ENCODE assay signal across 8 cellular contexts in genomic region chr3:39106281-39107055, GRCh38. TPM values are rescaled to one million over a fixed set of nuclear protein-coding genes. Genes with fewer than 3 reads are reported as not detected.
DNase-seq lines count a peak whose midpoint lies in the region; ATAC-seq and TF ChIP-seq lines count a peak whose summit lies in the region.

No MANE protein-coding gene starts in this region.

- DNase-seq in GM06990 (ENCODE audit: extremely low read depth, insufficient read length) (no peak), cardiac fibroblast (ENCODE audit: low read depth in 2 of 2) (peak; percentile 39 to 45), lower lobe of right lung (no peak), NCI-H2029 treated with DMSO at 0.1 percent for 48 hours (lab: John Stamatoyannopoulos, UW) (no peak), C1 segment of cervical spinal cord (lab: John Stamatoyannopoulos, UW) (no peak)

- H3K27ac ChIP-seq in KOPT-K1 (ENCODE audit: low read depth, low read length, poor library complexity, severe bottlenecking) (peak overlapping the region; percentile 9), lower lobe of right lung (peak overlapping the region; percentile 100), urinary bladder (ENCODE audit: low read depth) (peak overlapping the region; percentile 93)

- H3K9me3 ChIP-seq in KOPT-K1 (ENCODE audit: insufficient read depth, low read length, poor library complexity, severe bottlenecking) = no peaks in the 10 kb centered on the region
- no peaks in the 10 kb centered on the region for H3K9me3 ChIP-seq in lower lobe of right lung

- no peaks in the 10 kb centered on the region for H3K27me3 ChIP-seq in GM06990 (replicated peaks; ENCODE audit: control insufficient read depth, insufficient read depth, low read length)
- no peaks in the 10 kb centered on the region for H3K27me3 ChIP-seq in lower lobe of right lung (ENCODE audit: low read depth)

- H3K4me3 ChIP-seq in GM06990 (replicated peaks; ENCODE audit: low read depth, low read length) (peak overlapping the region; percentile 86), cardiac fibroblast (replicated peaks in 1 of 2; ENCODE audit: low read depth in 2 of 2, low read length in 2 of 2) (peak overlapping the region; percentile 93 to 98), lower lobe of right lung (peak overlapping the region; percentile 93), urinary bladder (ENCODE audit: low read depth, low read length) (peak overlapping the region; percentile 89)

- no peak for ATAC-seq in lower lobe of right lung
- ATAC-seq in GM21367 (IDR thresholded peaks at IDR 0.05; ENCODE audit: unreplicated experiment) = no peak

- TF ChIP-seq CTCF in GM06990 (IDR thresholded peaks at IDR 0.05; ENCODE audit: insufficient read depth, low read length, poor library complexity, severe bottlenecking) (no peak), cardiac fibroblast (IDR thresholded peaks at IDR 0.05; ENCODE audit: low read depth, low read length) (no peak), lower lobe of right lung (IDR thresholded peaks at IDR 0.05) (no peak)

- H3K4me1 ChIP-seq in lower lobe of right lung (peaks cover 54% of the 10 kb centered on the region), urinary bladder (ENCODE audit: insufficient read depth) (peaks cover 2% of the 10 kb centered on the region)

- no peaks in the 10 kb centered on the region; the same call in 1 of the 2 replicates for H3K36me3 ChIP-seq in GM06990 (ENCODE audit: control insufficient read depth, insufficient read depth, low read length)
- no peaks in the 10 kb centered on the region for H3K36me3 ChIP-seq in KOPT-K1 (ENCODE audit: insufficient read depth, low read length)
- H3K36me3 ChIP-seq in lower lobe of right lung = no peaks in the 10 kb centered on the region
- H3K36me3 ChIP-seq in urinary bladder (ENCODE audit: insufficient read depth) = no peaks in the 10 kb centered on the region

- intact Hi-C loops in lower lobe of right lung (cut with DNase I) = no loop called here

- 3% methylated on average over 37 of the region's 37 CpGs for WGBS in urinary bladder

RNA-seq across cellular contexts. Expression of gene GORASP1, which starts 1.0 kb away (rescaled TPM):
- total RNA-seq in lower lobe of right lung (81.6 TPM), urinary bladder (28.2 TPM)
- 61.6 TPM for polyA plus RNA-seq in urinary bladder

RNA-seq across cellular contexts. Expression of gene TTC21A, which starts 1.0 kb away (rescaled TPM):
- total RNA-seq in lower lobe of right lung = 18.8 TPM
- 4.3 TPM for total RNA-seq in urinary bladder
- polyA plus RNA-seq in urinary bladder = 3.3 TPM

RNA-seq across cellular contexts. Expression of gene CSRNP1, which starts 46.9 kb away (rescaled TPM):
- total RNA-seq in lower lobe of right lung (55.1 TPM), urinary bladder (13.7 TPM)
- polyA plus RNA-seq in urinary bladder = 90.2 TPM

RNA-seq across cellular contexts. Expression of gene WDR48, which starts 54.7 kb away (rescaled TPM):
- 44.2 TPM for total RNA-seq in lower lobe of right lung
- 66.9 TPM for total RNA-seq in urinary bladder
- polyA plus RNA-seq in urinary bladder = 25.7 TPM

RNA-seq across cellular contexts. Expression of gene SCN11A, which starts 54.7 kb away (rescaled TPM):
- total RNA-seq in lower lobe of right lung = 0.27 TPM
- 11.8 TPM for total RNA-seq in urinary bladder
- polyA plus RNA-seq in urinary bladder = 0.32 TPM

Comparison
In these comparisons a context has a peak if more than half of its experiments do, and no peak if none do; other contexts are left out.
1. DNase-seq: peak in cardiac fibroblast (2 of 2); none in GM06990 (single experiment), lower lobe of right lung (single experiment), NCI-H2029 treated with DMSO at 0.1 percent for 48 hours (single experiment) and C1 segment of cervical spinal cord (0 of 14).
2. H3K27ac ChIP-seq: peak in every context shown above with its lines; median percentile 100 in lower lobe of right lung; 93 in urinary bladder; 9 in KOPT-K1.
3. Peak in every context shown above with its lines, with median percentiles within 50 percentile points of each other: H3K4me3 ChIP-seq.